ENCODE assay signal across 24 cellular contexts in the genomic region with DNA sequence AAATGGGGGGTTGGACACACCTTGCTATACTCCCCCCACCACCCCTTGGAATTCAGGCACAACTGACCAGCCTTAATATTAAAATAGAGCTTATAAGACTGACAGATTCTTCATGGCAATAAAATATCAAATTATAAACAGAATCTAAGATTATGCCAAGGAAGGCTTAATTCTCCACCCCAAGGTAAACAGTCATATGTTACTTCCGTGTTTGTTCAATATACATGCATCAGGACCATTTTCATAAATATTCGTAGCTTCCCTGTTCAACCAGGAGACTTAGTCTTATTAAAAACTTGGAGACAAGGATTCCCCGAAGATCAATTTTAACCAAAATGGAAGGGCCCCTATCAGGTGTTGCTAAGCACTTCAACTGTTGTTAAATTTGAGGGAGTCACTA. TPM values are rescaled to one million over a fixed set of nuclear protein-coding genes. Genes with fewer than 3 reads are reported as not detected.
DNase-seq lines count a peak whose midpoint lies in the region; ATAC-seq, FAIRE-seq and TF ChIP-seq lines count a peak whose summit lies in the region.
"Had no signal": no experiment of that assay in that cellular context is flagged by ENCODE, and none has a peak within 500 bp of the region (broad histone marks: within the 10 kb centered on the region; RNA-seq: fewer than 3 reads in every experiment).

No MANE protein-coding gene starts in this region.

- H3K27ac ChIP-seq in C4-2B: peak overlapping the region; percentile 28; the same call in 1 of the 2 replicates
- H3K27ac ChIP-seq in K562 (ENCODE audit: extremely low read depth, low read depth, low read length): no peak overlapping the region
- no peak overlapping the region for H3K27ac ChIP-seq in HepG2 (ENCODE audit: extremely low read length, insufficient read depth, low read length)
- H3K27ac ChIP-seq: 22Rv1; A549; BLaER1 treated with 17β-estradiol and CSF1 and Interleukin-3, amounts not matched to agents 10 nM and 100 nM had no signal

- ATAC-seq in K562 (no peak), left colon (peak; percentile 56), mucosa of descending colon (peak; percentile 51), HepG2 (no peak)
- ATAC-seq: A549 had no signal

- intact Hi-C loops in K562 (cut with micrococcal nuclease): no loop called here
- intact Hi-C loops in left colon (cut with DNase I, micrococcal nuclease): no loop called here
- intact Hi-C loops in mucosa of descending colon (cut with DNase I, micrococcal nuclease): no loop called here
- intact Hi-C loops in HepG2 (cut with micrococcal nuclease; ENCODE audit: unreplicated experiment): no loop called here

- CTCF ChIA-PET in K562 (lab: Yijun Ruan, JAX; ENCODE audit: low intra/inter-chr PET ratio): no interaction called here
- CTCF ChIA-PET in GM10248 (lab: Yijun Ruan, JAX): interaction anchor here (1.1 to 1.7 kb wide), 2 partner anchors 13 to 41 kb away, joined by 3 to 4 read pairs; no protein-coding TSS in a partner anchor
- CTCF ChIA-PET in HepG2 (lab: Yijun Ruan, JAX; ENCODE audit: low intra/inter-chr PET ratio, low total read pairs): no interaction called here

- POLR2A ChIA-PET in K562 (lab: Yijun Ruan, JAX) (interaction anchor here (1.3 kb wide), 1 partner anchor 13 kb away, joined by 4 read pairs; no protein-coding TSS in a partner anchor), GM10248 (lab: Yijun Ruan, JAX) (no interaction called here), HepG2 (lab: Yijun Ruan, JAX) (interaction anchor here (0.7 kb wide), 1 partner anchor 1142 kb away, joined by 3 read pairs; no protein-coding TSS in a partner anchor)

- H3K36me3 ChIP-seq in K562 (ENCODE audit: control insufficient read depth, insufficient read depth, low read length) (no peaks in the 10 kb centered on the region), mucosa of descending colon (ENCODE audit: low read depth) (no peaks in the 10 kb centered on the region), HepG2 (replicated peaks in 1 of 2; ENCODE audit: control insufficient read depth in 1 of 2, insufficient read depth in 2 of 2, low read length in 2 of 2) (no peaks in the 10 kb centered on the region)
- H3K36me3 ChIP-seq: BLaER1 treated with 17β-estradiol and CSF1 and Interleukin-3, amounts not matched to agents 10 nM and 100 nM had no signal

- H3K4me2 ChIP-seq in K562 (ENCODE audit: insufficient read depth, low read length): no peak overlapping the region
- no peak overlapping the region for H3K4me2 ChIP-seq in HepG2 (ENCODE audit: low read depth, low read length)
- H3K4me2 ChIP-seq: A549; BLaER1 treated with 17β-estradiol and CSF1 and Interleukin-3, amounts not matched to agents 10 nM and 100 nM had no signal

- H3K4me1 ChIP-seq in K562 (replicated peaks in 1 of 2; ENCODE audit: control insufficient read depth in 2 of 2, insufficient read depth in 2 of 2, low read length in 2 of 2): peaks cover 4 to 10% of the 10 kb centered on the region in 2 experiments; a peak in 3 of 5 replicates
- peaks cover 17% of the 10 kb centered on the region for H3K4me1 ChIP-seq in mucosa of descending colon (ENCODE audit: low read depth)
- peaks cover 21% of the 10 kb centered on the region for H3K4me1 ChIP-seq in HepG2 (ENCODE audit: insufficient read depth, low read length)
- H3K4me1 ChIP-seq: A549 had no signal

- TF ChIP-seq POLR2A in K562 (conservative IDR thresholded peaks at IDR 0.05) (no peak), HepG2 (IDR thresholded peaks at IDR 0.05; ENCODE audit: insufficient read depth in 1 of 2, low read depth in 2 of 2, low read length in 2 of 2) (no peak)

- no peaks in the 10 kb centered on the region for H3K79me2 ChIP-seq in K562 (ENCODE audit: control insufficient read depth, insufficient read depth, low read length)
- H3K79me2 ChIP-seq in HepG2 (ENCODE audit: insufficient read depth, low read length): no peaks in the 10 kb centered on the region

- WGBS in K562 (ENCODE audit: insufficient coverage, low coverage, missing lambda C conversion rate): 55% methylated on average over 3 of the region's 3 CpGs
- 66% methylated on average over 3 of the region's 3 CpGs for WGBS in HepG2 (ENCODE audit: low lambda C conversion rate)

- in situ Hi-C loops in K562 (cut with MboI): no loop called here
- in situ Hi-C loops in HepG2 (cut with HindIII; ENCODE audit: extremely low pct_ligation_motif_present, low pct_unique_long_range_greater_than_20kb): no loop called here

- TF ChIP-seq RAD21 in K562 (CRISPR knock-in tag; conservative IDR thresholded peaks at IDR 0.05 in 1 of 2, IDR thresholded peaks at IDR 0.05 in 1 of 2) (no peak), HepG2 (CRISPR knock-in tag; IDR thresholded peaks at IDR 0.05) (no peak)

- no peaks in the 10 kb centered on the region for H3K27me3 ChIP-seq in K562 (ENCODE audit: control insufficient read depth in 2 of 2, insufficient read depth in 2 of 2, low read length in 2 of 2)
- H3K27me3 ChIP-seq in HepG2 (ENCODE audit: control insufficient read depth in 1 of 2, insufficient read depth in 2 of 2, low read length in 2 of 2): no peaks in the 10 kb centered on the region
- H3K27me3 ChIP-seq: BLaER1 treated with 17β-estradiol and CSF1 and Interleukin-3, amounts not matched to agents 10 nM and 100 nM had no signal

- H3K4me3 ChIP-seq in K562 (no peak overlapping the region), mucosa of descending colon (no peak overlapping the region), HepG2 (replicated peaks in 1 of 3; ENCODE audit: insufficient read depth in 1 of 3, low read depth in 2 of 3, low read length in 3 of 3) (no peak overlapping the region)
- H3K4me3 ChIP-seq: A549; BLaER1 treated with 17β-estradiol and CSF1 and Interleukin-3, amounts not matched to agents 10 nM and 100 nM had no signal

- H3K9me3 ChIP-seq in K562 (replicated peaks; ENCODE audit: control insufficient read depth, insufficient read depth, low read depth, low read length) (no peaks in the 10 kb centered on the region), mucosa of descending colon (no peaks in the 10 kb centered on the region), HepG2 (ENCODE audit: low read length) (no peaks in the 10 kb centered on the region)
- H3K9me3 ChIP-seq: A549; BLaER1 treated with 17β-estradiol and CSF1 and Interleukin-3, amounts not matched to agents 10 nM and 100 nM had no signal

- H3K9ac ChIP-seq in K562 (ENCODE audit: insufficient read depth in 1 of 2, low read depth in 2 of 2, low read length in 2 of 2): no peak overlapping the region
- H3K9ac ChIP-seq in HepG2 (ENCODE audit: insufficient read depth, low read depth, low read length): no peak overlapping the region
- H3K9ac ChIP-seq: BLaER1 treated with 17β-estradiol and CSF1 and Interleukin-3, amounts not matched to agents 10 nM and 100 nM had no signal

- DNase-seq in K562 (ENCODE audit: extremely low read depth in 1 of 4, low spot score in 3 of 4) (no peak), left colon (no peak), mucosa of descending colon (no peak), GM10248 (ENCODE audit: extremely low spot score) (no peak), HepG2 (ENCODE audit: low spot score) (no peak), NCI-H2196 (lab: John Stamatoyannopoulos, UW; ENCODE audit: unreplicated experiment) (no peak)
- DNase-seq: AML-193; CD4-positive, alpha-beta memory T cell; CD4-positive, CD25-positive, alpha-beta regulatory T cell; CD8-positive, alpha-beta memory T cell; COR-L47; DMS 273 treated with DMSO at 0.1 percent for 48 hours; DMS153; DMS53; DMS79; DND-41; EL; GDM1 had no signal

- TF ChIP-seq CTCF in C4-2B (conservative IDR thresholded peaks at IDR 0.05) (no peak), K562 (IDR thresholded peaks at IDR 0.05 in 2 of 3, conservative IDR thresholded peaks at IDR 0.05 in 1 of 3; ENCODE audit: insufficient read depth in 2 of 3, low read depth in 1 of 3, low read length in 3 of 3) (no peak), mucosa of descending colon (IDR thresholded peaks at IDR 0.05) (no peak), GM10248 (IDR thresholded peaks at IDR 0.05; ENCODE audit: control extremely low read depth, extremely low read depth, low read depth, missing control alignments) (no peak), HepG2 (CRISPR knock-in tag; IDR thresholded peaks at IDR 0.05) (no peak)

- no peaks in the 10 kb centered on the region for H3K9me1 ChIP-seq in K562 (ENCODE audit: control insufficient read depth, insufficient read depth, low read length)

- H4K20me1 ChIP-seq in K562 (replicated peaks; ENCODE audit: control insufficient read depth, insufficient read depth, low read length) (no peaks in the 10 kb centered on the region), HepG2 (ENCODE audit: insufficient read depth, low read length) (no peaks in the 10 kb centered on the region)
- H4K20me1 ChIP-seq: BLaER1 treated with 17β-estradiol and CSF1 and Interleukin-3, amounts not matched to agents 10 nM and 100 nM had no signal

- BruUV-seq in K562 (replicated peaks; lab: Mats Ljungman, UMichigan) (no TSS peak), HepG2 (replicated peaks; lab: Mats Ljungman, UMichigan) (no TSS peak)

- H2AFZ ChIP-seq in K562 (ENCODE audit: low read depth, low read length): peak overlapping the region; percentile 1; the same call in 1 of the 2 replicates
- no peak overlapping the region for H2AFZ ChIP-seq in HepG2 (ENCODE audit: low read length)

- FAIRE-seq in K562 (lab: Jason Lieb, UNC): no peak
- no peak for FAIRE-seq in HepG2 (lab: Jason Lieb, UNC)
- FAIRE-seq: A549, GM12891, GM19239 had no signal

- TF ChIP-seq EP300 in K562 (IDR thresholded peaks at IDR 0.05; ENCODE audit: low read length) (no peak), HepG2 (IDR thresholded peaks at IDR 0.05; ENCODE audit: low read depth in 2 of 2, low read length in 2 of 2) (no peak), HepG2 (CRISPR knock-in tag; IDR thresholded peaks at IDR 0.05; ENCODE audit: borderline replicate concordance) (no peak)

RNA-seq across cellular contexts. Expression of a gene that starts 13.3 kb away (rescaled TPM):
- 6.6 and 16.1 TPM in 2 replicates for total RNA-seq in K562 (2011; cell fraction: chromatin; rRNA removed; ENCODE audit: low replicate concordance)
- 3.9 and 4.3 TPM in 2 replicates for total RNA-seq in K562 (2011; cell fraction: nucleolus; rRNA removed)
- total RNA-seq in K562 (2011; cell fraction: nucleoplasm; rRNA removed): 5.9 and 9.0 TPM in 2 replicates
- total RNA-seq in K562 (2014; rRNA removed): 3.8 and 5.4 TPM in 2 replicates
- total RNA-seq in K562 (2014; rRNA removed; fragmentation: Illumina TruSeq; extraction: Trizol): 4.4 and 4.7 TPM in 2 replicates
- total RNA-seq in K562 (2015; rRNA removed; fragmentation: Illumina TruSeq; extraction: Trizol): 2.9 and 3.6 TPM in 2 replicates
- total RNA-seq in K562 (2021): 5.5 and 6.1 TPM in 2 replicates
- polyA plus RNA-seq in K562 (2011; rRNA removed): 5.9 and 6.4 TPM in 2 replicates
- 1.8 and 4.2 TPM in 2 replicates for polyA plus RNA-seq in K562 (2011; cell fraction: cytosol; rRNA removed)
- 3.4 and 3.6 TPM in 2 replicates for polyA plus RNA-seq in K562 (2011; cell fraction: nucleus; rRNA removed)
- polyA plus RNA-seq in K562 (2012): 4.7 and 5.2 TPM in 2 replicates
- 4.3 and 4.8 TPM in 2 replicates for polyA plus RNA-seq in K562 (2014; fragmentation: Illumina TruSeq; extraction: Trizol)
- polyA plus RNA-seq in K562 (2014; fragmentation: Nextera tagmentation; extraction: Ambion mirVana): 1 to 10 TPM; 4.1 to 5.5 TPM
- polyA plus RNA-seq in K562 (2014; rRNA removed): 4.9 and 6.1 TPM in 2 replicates
- polyA minus RNA-seq in K562 (2011; rRNA and poly(A)+ RNA removed): 9.9 and 18.0 TPM in 2 replicates
- 5.8 and 7.4 TPM in 2 replicates for polyA minus RNA-seq in K562 (2011; cell fraction: cytosol; rRNA and poly(A)+ RNA removed)
- polyA minus RNA-seq in K562 (2011; cell fraction: nucleus; rRNA and poly(A)+ RNA removed): 8.2 and 12.9 TPM in 2 replicates
- 10 to 100 TPM; 35.5 to 43.8 TPM for total RNA-seq in left colon
- total RNA-seq in mucosa of descending colon: 10 to 100 TPM; 18.3 to 33.2 (median 29.0) TPM
- total RNA-seq in HepG2 (2016; rRNA removed; fragmentation: Illumina TruSeq; extraction: Trizol): 38.9 and 59.1 TPM in 2 replicates
- total RNA-seq in HepG2 (2016; cell fraction: cytosol; rRNA removed; fragmentation: Illumina TruSeq; extraction: Trizol; ENCODE audit: low read depth): 3.7 and 5.5 TPM in 2 replicates
- total RNA-seq in HepG2 (2016; cell fraction: insoluble cytoplasmic fraction; rRNA removed; fragmentation: Illumina TruSeq; extraction: Trizol): 40.5 and 57.0 TPM in 2 replicates
- total RNA-seq in HepG2 (2016; cell fraction: membrane; rRNA removed; fragmentation: Illumina TruSeq; extraction: Trizol): 9.7 and 12.0 TPM in 2 replicates
- total RNA-seq in HepG2 (2016; cell fraction: nucleus; rRNA removed; fragmentation: Illumina TruSeq; extraction: Trizol): 34.2 and 38.8 TPM in 2 replicates
- 14.1 and 14.5 TPM in 2 replicates for polyA plus RNA-seq in HepG2 (2011; rRNA removed)
- polyA plus RNA-seq in HepG2 (2011; cell fraction: cytosol; rRNA removed): 10.6 and 13.3 TPM in 2 replicates
- 3.9 and 6.8 TPM in 2 replicates for polyA plus RNA-seq in HepG2 (2011; cell fraction: nucleus; rRNA removed)
- 17.8 and 33.4 TPM in 2 replicates for polyA plus RNA-seq in HepG2 (2012)
- 1.9 and 2.0 TPM in 2 replicates for polyA plus RNA-seq in HepG2 (2016; cell fraction: cytosol; fragmentation: Illumina TruSeq; extraction: Trizol; ENCODE audit: low read depth)
- polyA plus RNA-seq in HepG2 (2016; cell fraction: insoluble cytoplasmic fraction; fragmentation: Illumina TruSeq; extraction: Trizol; ENCODE audit: low read depth): 46.6 and 47.5 TPM in 2 replicates
- 4.9 and 6.1 TPM in 2 replicates for polyA plus RNA-seq in HepG2 (2016; cell fraction: membrane; fragmentation: Illumina TruSeq; extraction: Trizol; ENCODE audit: low read depth)
- polyA plus RNA-seq in HepG2 (2016; cell fraction: nucleus; fragmentation: Illumina TruSeq; extraction: Trizol; ENCODE audit: insufficient read depth, low read depth): 22.4 and 23.4 TPM in 2 replicates
- polyA minus RNA-seq in HepG2 (2011; rRNA and poly(A)+ RNA removed; ENCODE audit: low replicate concordance): 5.1 and 33.8 TPM in 2 replicates
- polyA minus RNA-seq in HepG2 (2011; cell fraction: cytosol; rRNA and poly(A)+ RNA removed): 25.6 and 27.5 TPM in 2 replicates
- 51.2 and 66.1 TPM in 2 replicates for polyA minus RNA-seq in HepG2 (2011; cell fraction: nucleus; rRNA and poly(A)+ RNA removed)

Comparison
In these comparisons a context has a peak if more than half of its experiments do, and no peak if none do; other contexts are left out.
1. ATAC-seq: peak in left colon (single experiment) and mucosa of descending colon (single experiment); none in K562 (single experiment) and HepG2 (single experiment).